8 cellular contexts compared by ENCODE assay signal in the genomic region with DNA sequence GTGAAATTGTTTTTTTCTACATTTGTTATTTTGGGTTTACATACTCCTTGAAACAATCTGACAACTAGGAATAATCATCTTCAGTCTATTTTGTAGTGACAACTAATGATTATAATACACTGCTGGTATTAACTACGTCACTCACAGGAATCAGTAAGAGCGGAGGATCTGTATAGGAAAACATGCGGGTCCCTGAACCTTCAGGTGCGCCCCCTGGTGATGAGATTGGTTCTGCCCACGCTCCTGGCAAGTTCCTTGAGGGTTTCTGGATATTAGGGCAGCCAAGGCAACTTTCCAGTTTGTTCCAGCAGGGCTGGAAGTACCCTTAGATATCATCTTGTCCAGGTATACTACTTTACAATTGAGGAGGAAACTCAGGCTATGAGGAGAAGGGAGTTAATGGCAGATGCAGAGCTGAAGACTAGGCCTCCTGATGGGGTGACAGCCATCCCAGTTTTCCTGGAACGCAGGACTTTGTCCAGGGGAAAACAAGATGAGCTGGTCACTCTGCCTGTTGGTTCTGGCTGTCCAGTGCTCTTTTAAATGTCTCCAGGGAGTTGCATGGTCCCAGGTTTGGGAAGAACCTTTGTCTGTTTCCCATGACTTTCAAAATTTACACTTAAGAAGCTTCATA. TPM values are rescaled to one million over a fixed set of nuclear protein-coding genes. Genes with fewer than 3 reads are reported as not detected.
DNase-seq lines count a peak whose midpoint lies in the region; TF ChIP-seq lines count a peak whose summit lies in the region.

No MANE protein-coding gene starts in this region.

- BruUV-seq in MCF 10A (replicated peaks; lab: Mats Ljungman, UMichigan) = no TSS peak

- H3K4me3 Mint-ChIP-seq in MCF 10A (ENCODE audit: unreplicated experiment) = peak overlapping the region; percentile 45

- CTCF ChIA-PET in MCF 10A (lab: Yijun Ruan, JAX) = interaction anchor here (0.5 to 7.8 kb wide), 59 partner anchors 8 to 1987 kb away, joined by 3 to 213 read pairs (median 4); a partner anchor contains a TSS

- H3K9me3 Mint-ChIP-seq in MCF 10A (ENCODE audit: unreplicated experiment) = no peaks in the 10 kb centered on the region

- DNase-seq in AG08395 (ENCODE audit: low spot score) = peak; percentile 80
- peak; percentile 55 for DNase-seq in GM19240 (ENCODE audit: insufficient read length, low spot score)
- peak; percentile 14 for DNase-seq in NCI-H2171 (lab: John Stamatoyannopoulos, UW)
- DNase-seq in MCF 10A (ENCODE audit: unreplicated experiment) = peak; percentile 89
- peak; percentile 84 for DNase-seq in islet precursor cell
- peak; percentile 61 for DNase-seq in stimulated activated CD4-positive, alpha-beta T cell treated with anti-CD3 and anti-CD28 coated beads, Interleukin-1b, Interleukin-23, amount 100 ng/mL, for 48 hours
- DNase-seq in cerebellar nuclear complex (lab: John Stamatoyannopoulos, UW) = no peak

- no peaks in the 10 kb centered on the region for H3K27me3 Mint-ChIP-seq in MCF 10A (ENCODE audit: insufficient read depth, unreplicated experiment)

- H3K27ac Mint-ChIP-seq in MCF 10A (ENCODE audit: low read depth, unreplicated experiment) = no peak overlapping the region

- H3K36me3 Mint-ChIP-seq in MCF 10A (ENCODE audit: insufficient read depth, unreplicated experiment) = no peaks in the 10 kb centered on the region

- POLR2A ChIA-PET in MCF 10A (lab: Yijun Ruan, JAX) = interaction anchor here (0.6 to 1.9 kb wide), 7 partner anchors 10 to 225 kb away, joined by 3 to 7 read pairs (median 4); no protein-coding TSS in a partner anchor

- peak; percentile 72 for TF ChIP-seq CTCF in WI38 (IDR thresholded peaks at IDR 0.05; ENCODE audit: low read depth, low read length)
- peak; percentile 91 for TF ChIP-seq CTCF in MCF 10A (IDR thresholded peaks at IDR 0.05; ENCODE audit: unreplicated experiment)

- peaks cover 7% of the 10 kb centered on the region for H3K4me1 Mint-ChIP-seq in MCF 10A (ENCODE audit: insufficient read depth, unreplicated experiment)

- no peak overlapping the region for H3K4me3 ChIP-seq in WI38 (ENCODE audit: low read depth, low read length)

- intact Hi-C loops in MCF 10A (cut with micrococcal nuclease) = loop anchor here (1.0 kb wide), 3 partner anchors 33 to 440 kb away; no protein-coding TSS in a partner anchor

RNA-seq across cellular contexts. Expression of a gene that starts 15.0 kb away (rescaled TPM):
- not detected in 2 replicates for total RNA-seq in MCF 10A (2022)

RNA-seq across cellular contexts. Expression of a gene that starts 36.0 kb away (rescaled TPM):
- 29.1 and 33.7 TPM in 2 replicates for total RNA-seq in MCF 10A (2022)

Comparison
In these comparisons a context has a peak if more than half of its experiments do, and no peak if none do; other contexts are left out.
1. DNase-seq: peak in AG08395 (single experiment), GM19240 (single experiment), NCI-H2171 (single experiment), MCF 10A (single experiment), islet precursor cell (single experiment) and stimulated activated CD4-positive, alpha-beta T cell treated with anti-CD3 and anti-CD28 coated beads, Interleukin-1b, Interleukin-23, amount 100 ng/mL, for 48 hours (single experiment); none in cerebellar nuclear complex (0 of 2).